Comparison of ENCODE assay signal across 10 cellular contexts in genomic region chr16:86252596-86252995, GRCh38.
DNase-seq lines count a peak whose midpoint lies in the region; ATAC-seq, FAIRE-seq and TF ChIP-seq lines count a peak whose summit lies in the region.
"Had no signal": no experiment of that assay in that cellular context is flagged by ENCODE, and none has a peak within 500 bp of the region (broad histone marks: within the 10 kb centered on the region; RNA-seq: fewer than 3 reads in every experiment).

No MANE protein-coding gene starts in this region.

- H3K27me3 ChIP-seq in H1 (replicated peaks in 1 of 4; ENCODE audit: control insufficient read depth in 3 of 4, extremely low read depth in 1 of 4, insufficient read depth in 3 of 4, low read length in 3 of 4) (no peaks in the 10 kb centered on the region), small intestine (ENCODE audit: control insufficient read depth in 2 of 2, insufficient read depth in 2 of 2, low read length in 2 of 2) (no peaks in the 10 kb centered on the region)
- H3K27me3 ChIP-seq in CD8-positive, alpha-beta memory T cell (ENCODE audit: insufficient read depth, low read length, poor library complexity, severe bottlenecking): no peaks in the 10 kb centered on the region

- no peak overlapping the region for H3K14ac ChIP-seq in H1 (ENCODE audit: insufficient read length)

- H4K8ac ChIP-seq in H1 (ENCODE audit: extremely low read depth, insufficient read depth, low read length): no peak overlapping the region

- H3K79me2 ChIP-seq in H1 (ENCODE audit: control insufficient read depth in 1 of 2, insufficient read depth in 2 of 2, low read length in 2 of 2): no peaks in the 10 kb centered on the region

- H3K9me3 ChIP-seq in H1 (ENCODE audit: insufficient read depth in 2 of 2, low read depth in 1 of 2, low read length in 1 of 2) (no peaks in the 10 kb centered on the region), small intestine (ENCODE audit: control insufficient read depth, low read depth) (no peaks in the 10 kb centered on the region)
- H3K9me3 ChIP-seq in CD8-positive, alpha-beta memory T cell (ENCODE audit: low read length): no peaks in the 10 kb centered on the region

- no peak overlapping the region for H3K9ac ChIP-seq in H1 (replicated peaks in 1 of 4; ENCODE audit: extremely low read depth in 1 of 4, low read depth in 3 of 4, low read length in 3 of 4)

- no peak overlapping the region for H3K4me2 ChIP-seq in H1 (ENCODE audit: insufficient read depth in 1 of 2, low read depth in 2 of 2, low read length in 2 of 2)

- H4K5ac ChIP-seq in H1 (ENCODE audit: insufficient read length, low read depth, low read length): no peak overlapping the region

- H2AK5ac ChIP-seq in H1 (ENCODE audit: low read depth, low read length): no peak overlapping the region

- no peak overlapping the region for H3K27ac ChIP-seq in H1 (ENCODE audit: low read depth, low read length)
- no peak overlapping the region for H3K27ac ChIP-seq in small intestine (ENCODE audit: low read depth in 1 of 2, low read length in 1 of 2)
- H3K27ac ChIP-seq in CD8-positive, alpha-beta memory T cell (ENCODE audit: low read depth, low read length): no peak overlapping the region

- H2BK20ac ChIP-seq in H1 (ENCODE audit: low read length): no peak overlapping the region

- no peak overlapping the region for H2BK15ac ChIP-seq in H1 (ENCODE audit: low read length)

- H3K23me2 ChIP-seq in H1 (ENCODE audit: low read depth, low read length): no peaks in the 10 kb centered on the region

- no peaks in the 10 kb centered on the region for H3K4me1 Mint-ChIP-seq in activated CD4-positive, alpha-beta T cell treated with anti-CD3 and anti-CD28 coated beads, Interleukin-2, amount 10 ng/mL, durations not matched to agents 24 days and 14 days
- no peaks in the 10 kb centered on the region for H3K4me1 Mint-ChIP-seq in CD8-positive, alpha-beta memory T cell

- H3K4me1 ChIP-seq in H1 (replicated peaks in 1 of 4; ENCODE audit: control insufficient read depth in 3 of 4, insufficient read depth in 4 of 4, low read length in 3 of 4): no peaks in the 10 kb centered on the region
- H3K4me1 ChIP-seq in small intestine (ENCODE audit: control insufficient read depth in 2 of 2, insufficient read depth in 1 of 2, low read depth in 1 of 2, low read length in 1 of 2): no peaks in the 10 kb centered on the region
- no peaks in the 10 kb centered on the region for H3K4me1 ChIP-seq in CD8-positive, alpha-beta memory T cell (ENCODE audit: insufficient read depth, low read length)

- intact Hi-C loops in activated CD4-positive, alpha-beta T cell treated with anti-CD3 and anti-CD28 coated beads, Interleukin-2, amount 10 ng/mL, durations not matched to agents 24 days and 14 days (cut with micrococcal nuclease): no loop called here

- 42% methylated on average over 5 of the region's 6 CpGs; no CpG with 5 or more reads in 1 of the 2 experiments for WGBS in H1 (ENCODE audit: extremely low coverage in 1 of 2, insufficient coverage in 1 of 2, insufficient read length in 1 of 2, insufficient replicate concordance in 2 of 2, low coverage in 1 of 2, low lambda C conversion rate in 2 of 2, missing lambda C conversion rate in 1 of 2), 2 experiments
- WGBS in small intestine, 3 donors: 31 to 33% (median 31%) methylated on average over 6 of the region's 6 CpGs

- no peak for TF ChIP-seq POLR2A in NB4 (IDR thresholded peaks at IDR 0.05; ENCODE audit: extremely low read depth, insufficient read length)
- no peak for TF ChIP-seq POLR2A in H1 (IDR thresholded peaks at IDR 0.05; ENCODE audit: control extremely low read depth in 1 of 2, low read depth in 2 of 2, low read length in 2 of 2)

- H3K23ac ChIP-seq in H1 (ENCODE audit: insufficient read length): no peak overlapping the region

- no peak; a peak in 1 of 3 replicates for TF ChIP-seq EP300 in H1 (IDR thresholded peaks at IDR 0.05; ENCODE audit: borderline replicate concordance in 1 of 2, low read depth in 2 of 2, low read length in 2 of 2)

- no peak overlapping the region for H3K4me3 Mint-ChIP-seq in activated CD4-positive, alpha-beta T cell treated with anti-CD3 and anti-CD28 coated beads, Interleukin-2, amount 10 ng/mL, durations not matched to agents 24 days and 14 days
- H3K4me3 Mint-ChIP-seq in CD8-positive, alpha-beta memory T cell: no peak overlapping the region

- H3K18ac ChIP-seq in H1 (ENCODE audit: extremely low read depth, low read length): no peak overlapping the region

- peak; percentile 73 for TF ChIP-seq CTCF in NB4 (IDR thresholded peaks at IDR 0.05; ENCODE audit: low read depth, low read length)
- TF ChIP-seq CTCF in H1 (IDR thresholded peaks at IDR 0.05; ENCODE audit: control extremely low read depth in 1 of 3, insufficient read depth in 1 of 3, low read depth in 1 of 3, low read length in 3 of 3): peak; percentile 84 to 85 (median 85)

- no peaks in the 10 kb centered on the region for H3K9me3 Mint-ChIP-seq in activated CD4-positive, alpha-beta T cell treated with anti-CD3 and anti-CD28 coated beads, Interleukin-2, amount 10 ng/mL, durations not matched to agents 24 days and 14 days
- H3K9me3 Mint-ChIP-seq in CD8-positive, alpha-beta memory T cell: peaks cover 11 to 16% (median 13%) of the 10 kb centered on the region in 5 donors

- no peak overlapping the region for H2BK12ac ChIP-seq in H1 (ENCODE audit: low read depth, low read length)

- FAIRE-seq in H1 (lab: Jason Lieb, UNC) (no peak), small intestine (lab: Jason Lieb, UNC) (no peak)

- H3K4me3 ChIP-seq in NB4 (ENCODE audit: low read depth, low read length) (no peak overlapping the region), H1 (ENCODE audit: extremely low read depth in 1 of 4, insufficient read depth in 2 of 4, low read depth in 3 of 4, low read length in 4 of 4) (no peak overlapping the region), small intestine (ENCODE audit: low read depth in 1 of 2, low read length in 2 of 2) (no peak overlapping the region)
- H3K4me3 ChIP-seq in CD8-positive, alpha-beta memory T cell (ENCODE audit: low read length): no peak overlapping the region

- CTCF ChIA-PET in H1 (lab: Charles Lee; ENCODE audit: partially characterized antibody): interaction anchor here (0.6 to 4.6 kb wide), 57 partner anchors 9 to 1188 kb away, joined by 3 to 61 read pairs (median 5); no protein-coding TSS in a partner anchor
- CTCF ChIA-PET in CD8-positive, alpha-beta memory T cell (lab: Charles Lee): no interaction called here

- H4K91ac ChIP-seq in H1 (replicated peaks; ENCODE audit: insufficient read length, low read length): no peak overlapping the region

- DNase-seq in activated CD4-positive, alpha-beta T cell treated with anti-CD3 and anti-CD28 coated beads, Interleukin-2, amount 10 ng/mL, durations not matched to agents 24 days and 14 days: peak; percentile 52
- no peak for DNase-seq in activated CD4-positive, alpha-beta T cell treated with anti-CD3 and anti-CD28 coated beads, Interleukin-2, amount 50 U/mL, for 48 hours
- DNase-seq in NB4 (ENCODE audit: low read depth): peak; percentile 70
- DNase-seq in H1 (ENCODE audit: low read depth in 1 of 2, low spot score in 2 of 2): peak; percentile 9 to 82
- peak; percentile 8 for DNase-seq in small intestine
- DNase-seq in CD8-positive, alpha-beta memory T cell: no peak
- DNase-seq in NCI-H524 (lab: John Stamatoyannopoulos, UW): no peak
- DNase-seq: activated effector memory CD4-positive, alpha-beta T cell treated with anti-CD3 and anti-CD28 coated beads, Interleukin-2, amount 50 U/mL, for 16 hours; COR-L47 had no signal

- H4K20me1 ChIP-seq in H1 (replicated peaks in 1 of 2; ENCODE audit: control insufficient read depth in 1 of 2, insufficient read depth in 2 of 2, low read length in 2 of 2): no peaks in the 10 kb centered on the region

- no peaks in the 10 kb centered on the region for H3K27me3 Mint-ChIP-seq in activated CD4-positive, alpha-beta T cell treated with anti-CD3 and anti-CD28 coated beads, Interleukin-2, amount 10 ng/mL, durations not matched to agents 24 days and 14 days
- peaks cover 0 to 9% of the 10 kb centered on the region in 2 donors for H3K27me3 Mint-ChIP-seq in CD8-positive, alpha-beta memory T cell

- no peaks in the 10 kb centered on the region for H3K36me3 Mint-ChIP-seq in activated CD4-positive, alpha-beta T cell treated with anti-CD3 and anti-CD28 coated beads, Interleukin-2, amount 10 ng/mL, durations not matched to agents 24 days and 14 days (ENCODE audit: low read depth)
- H3K36me3 Mint-ChIP-seq in CD8-positive, alpha-beta memory T cell: no peaks in the 10 kb centered on the region

- H2BK5ac ChIP-seq in H1 (ENCODE audit: low read depth, low read length): no peak overlapping the region

- no peak for ATAC-seq in GM18867 (IDR thresholded peaks at IDR 0.05; ENCODE audit: unreplicated experiment)

- H3K27ac Mint-ChIP-seq in activated CD4-positive, alpha-beta T cell treated with anti-CD3 and anti-CD28 coated beads, Interleukin-2, amount 10 ng/mL, durations not matched to agents 24 days and 14 days: no peak overlapping the region
- peak overlapping the region in 1 of 8 donors; percentile 11 for H3K27ac Mint-ChIP-seq in CD8-positive, alpha-beta memory T cell

- no peak overlapping the region for H2AFZ ChIP-seq in H1 (ENCODE audit: low read length)

- POLR2A ChIA-PET in H1 (lab: Charles Lee; ENCODE audit: partially characterized antibody): no interaction called here
- POLR2A ChIA-PET in CD8-positive, alpha-beta memory T cell (lab: Charles Lee): no interaction called here

- no peak overlapping the region for H2BK120ac ChIP-seq in H1 (replicated peaks; ENCODE audit: low read depth, low read length)

- no peak overlapping the region for H3K4ac ChIP-seq in H1 (replicated peaks; ENCODE audit: insufficient read length, low read depth, low read length)

- peak; percentile 89 to 91 for TF ChIP-seq RAD21 in H1 (IDR thresholded peaks at IDR 0.05 in 1 of 2, conservative IDR thresholded peaks at IDR 0.05 in 1 of 2; ENCODE audit: low read depth in 2 of 2, low read length in 2 of 2)

- H3K36me3 ChIP-seq in H1 (ENCODE audit: control insufficient read depth in 2 of 4, insufficient read depth in 4 of 4, low read length in 3 of 4): no peaks in the 10 kb centered on the region
- no peaks in the 10 kb centered on the region for H3K36me3 ChIP-seq in small intestine (ENCODE audit: control insufficient read depth in 2 of 2, insufficient read depth in 2 of 2, low read length in 2 of 2)
- H3K36me3 ChIP-seq in CD8-positive, alpha-beta memory T cell (ENCODE audit: insufficient read depth, low read length): no peaks in the 10 kb centered on the region

- no peak overlapping the region for H3K56ac ChIP-seq in H1 (replicated peaks; ENCODE audit: insufficient read length, low read depth, low read length)

- H3K79me1 ChIP-seq in H1 (ENCODE audit: low read depth, low read length): no peaks in the 10 kb centered on the region

TF ChIP-seq in H1, 55 proteins besides CTCF, POLR2A, EP300 and RAD21:
- TF ChIP-seq RFX5 (IDR thresholded peaks at IDR 0.05; ENCODE audit: borderline replicate concordance, low read depth, low read length) (no peak), YY1 (IDR thresholded peaks at IDR 0.05; ENCODE audit: low read depth, low read length) (peak; percentile 8; the same call in 1 of the 2 replicates), GABPA (IDR thresholded peaks at IDR 0.05; ENCODE audit: borderline replicate concordance, insufficient read depth, low read length) (peak; percentile 57; the same call in 1 of the 2 replicates)

Comparison
In these comparisons a context has a peak if more than half of its experiments do, and no peak if none do; other contexts are left out.
1. DNase-seq: peak in activated CD4-positive, alpha-beta T cell treated with anti-CD3 and anti-CD28 coated beads, Interleukin-2, amount 10 ng/mL, durations not matched to agents 24 days and 14 days (single experiment), NB4 (single experiment), H1 (2 of 2) and small intestine (single experiment); none in activated CD4-positive, alpha-beta T cell treated with anti-CD3 and anti-CD28 coated beads, Interleukin-2, amount 50 U/mL, for 48 hours (0 of 2), CD8-positive, alpha-beta memory T cell (0 of 5) and NCI-H524 (0 of 2).